Comparison of ENCODE assay signal across 2 cellular contexts in the genomic region with DNA sequence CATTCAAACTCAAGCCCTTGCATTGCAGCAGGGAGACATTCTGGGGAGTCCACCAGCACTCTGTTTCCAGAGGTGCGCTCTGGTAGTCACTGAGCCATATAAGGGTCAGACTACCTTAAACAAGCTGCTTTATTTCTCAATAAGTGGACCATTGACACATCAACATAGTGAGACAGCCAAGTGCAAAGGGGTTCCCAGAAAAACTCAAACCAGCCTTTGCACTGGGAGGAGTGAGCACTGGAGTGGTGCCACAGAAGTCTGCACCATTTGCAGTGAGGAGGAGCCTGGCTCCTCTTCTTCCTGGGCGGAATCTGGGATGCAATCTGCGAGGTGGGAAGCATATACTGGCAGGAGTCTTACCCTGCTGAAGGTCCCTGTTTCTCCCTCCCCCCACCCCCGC.
TF ChIP-seq lines count a peak whose summit lies in the region.

No MANE protein-coding gene starts in this region.

TF ChIP-seq in liver, 16 proteins besides CTCF, POLR2A, EP300 and RAD21 (continued from another document):
- TF ChIP-seq ZBTB33 (IDR thresholded peaks at IDR 0.05) (peak; percentile 29), MAX (IDR thresholded peaks at IDR 0.05) (peak; percentile 26), JUND (IDR thresholded peaks at IDR 0.05) (peak; percentile 18 to 68), TAF1 (conservative IDR thresholded peaks at IDR 0.05) (no peak), FOXA1 (IDR thresholded peaks at IDR 0.05) (no peak), NR2F2 (IDR thresholded peaks at IDR 0.05) (no peak), HNF4G (IDR thresholded peaks at IDR 0.05) (peak; percentile 73), FOXA2 (IDR thresholded peaks at IDR 0.05) (no peak), EGR1 (IDR thresholded peaks at IDR 0.05; ENCODE audit: low read depth in 2 of 2) (no peak), HNF4A (conservative IDR thresholded peaks at IDR 0.05) (peak; percentile 87 to 91), GABPA (IDR thresholded peaks at IDR 0.05 in 1 of 2, conservative IDR thresholded peaks at IDR 0.05 in 1 of 2) (no peak), RXRA (IDR thresholded peaks at IDR 0.05) (peak; percentile 72 to 78)
- TF ChIP-seq, protein P1, sequence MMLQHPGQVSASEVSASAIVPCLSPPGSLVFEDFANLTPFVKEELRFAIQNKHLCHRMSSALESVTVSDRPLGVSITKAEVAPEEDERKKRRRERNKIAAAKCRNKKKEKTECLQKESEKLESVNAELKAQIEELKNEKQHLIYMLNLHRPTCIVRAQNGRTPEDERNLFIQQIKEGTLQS (IDR thresholded peaks at IDR 0.05), result no peak

TF ChIP-seq in HepG2, 621 proteins besides CTCF, POLR2A, EP300 and RAD21 (continued from another document):
- TF ChIP-seq ZNF414 (CRISPR knock-in tag; IDR thresholded peaks at IDR 0.05), result no peak
- TF ChIP-seq, protein P2, sequence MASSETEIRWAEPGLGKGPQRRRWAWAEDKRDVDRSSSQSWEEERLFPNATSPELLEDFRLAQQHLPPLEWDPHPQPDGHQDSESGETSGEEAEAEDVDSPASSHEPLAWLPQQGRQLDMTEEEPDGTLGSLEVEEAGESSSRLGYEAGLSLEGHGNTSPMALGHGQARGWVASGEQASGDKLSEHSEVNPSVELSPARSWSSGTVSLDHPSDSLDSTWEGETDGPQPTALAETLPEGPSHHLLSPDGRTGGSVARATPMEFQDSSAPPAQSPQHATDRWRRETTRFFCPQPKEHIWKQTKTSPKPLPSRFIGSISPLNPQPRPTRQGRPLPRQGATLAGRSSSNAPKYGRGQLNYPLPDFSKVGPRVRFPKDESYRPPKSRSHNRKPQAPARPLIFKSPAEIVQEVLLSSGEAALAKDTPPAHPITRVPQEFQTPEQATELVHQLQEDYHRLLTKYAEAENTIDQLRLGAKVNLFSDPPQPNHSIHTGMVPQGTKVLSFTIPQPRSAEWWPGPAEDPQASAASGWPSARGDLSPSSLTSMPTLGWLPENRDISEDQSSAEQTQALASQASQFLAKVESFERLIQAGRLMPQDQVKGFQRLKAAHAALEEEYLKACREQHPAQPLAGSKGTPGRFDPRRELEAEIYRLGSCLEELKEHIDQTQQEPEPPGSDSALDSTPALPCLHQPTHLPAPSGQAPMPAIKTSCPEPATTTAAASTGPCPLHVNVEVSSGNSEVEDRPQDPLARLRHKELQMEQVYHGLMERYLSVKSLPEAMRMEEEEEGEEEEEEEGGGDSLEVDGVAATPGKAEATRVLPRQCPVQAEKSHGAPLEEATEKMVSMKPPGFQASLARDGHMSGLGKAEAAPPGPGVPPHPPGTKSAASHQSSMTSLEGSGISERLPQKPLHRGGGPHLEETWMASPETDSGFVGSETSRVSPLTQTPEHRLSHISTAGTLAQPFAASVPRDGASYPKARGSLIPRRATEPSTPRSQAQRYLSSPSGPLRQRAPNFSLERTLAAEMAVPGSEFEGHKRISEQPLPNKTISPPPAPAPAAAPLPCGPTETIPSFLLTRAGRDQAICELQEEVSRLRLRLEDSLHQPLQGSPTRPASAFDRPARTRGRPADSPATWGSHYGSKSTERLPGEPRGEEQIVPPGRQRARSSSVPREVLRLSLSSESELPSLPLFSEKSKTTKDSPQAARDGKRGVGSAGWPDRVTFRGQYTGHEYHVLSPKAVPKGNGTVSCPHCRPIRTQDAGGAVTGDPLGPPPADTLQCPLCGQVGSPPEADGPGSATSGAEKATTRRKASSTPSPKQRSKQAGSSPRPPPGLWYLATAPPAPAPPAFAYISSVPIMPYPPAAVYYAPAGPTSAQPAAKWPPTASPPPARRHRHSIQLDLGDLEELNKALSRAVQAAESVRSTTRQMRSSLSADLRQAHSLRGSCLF (CRISPR knock-in tag; IDR thresholded peaks at IDR 0.05; ENCODE audit: borderline replicate concordance), result no peak
- TF ChIP-seq ZSCAN30 (CRISPR knock-in tag; IDR thresholded peaks at IDR 0.05), result no peak
